In genomic region chr2:85602476-85603234, GRCh38 we compare ENCODE assay signal across 8 cellular contexts. TPM values are rescaled to one million over a fixed set of nuclear protein-coding genes. Genes with fewer than 3 reads are reported as not detected.
DNase-seq lines count a peak whose midpoint lies in the region; ATAC-seq and TF ChIP-seq lines count a peak whose summit lies in the region.

TMEM150A (minus strand) TSS chr2:85602698; CDS start chr2:85601948, 750 bp downstream.

- CTCF ChIA-PET in Caco-2 (lab: Charles Lee), result interaction anchor here (0.6 to 2.0 kb wide), 7 partner anchors 9 to 416 kb away, joined by 3 to 10 read pairs (median 4); partner anchors contain the start of genes C2orf68 and MAT2A

- H3K4me1 ChIP-seq in Caco-2 (peaks cover 12% of the 10 kb centered on the region; the same call in 1 of the 2 replicates), OCI-LY1 (ENCODE audit: insufficient read depth, low read length, severe bottlenecking) (peaks cover 11% of the 10 kb centered on the region)

- H3K36me3 Mint-ChIP-seq in Caco-2 (ENCODE audit: insufficient read depth, unreplicated experiment), result peaks cover 39% of the 10 kb centered on the region

- no peaks in the 10 kb centered on the region for H3K79me2 ChIP-seq in OCI-LY1 (ENCODE audit: insufficient read depth, low read length)

- H3K36me3 ChIP-seq in Caco-2 (ENCODE audit: control insufficient read depth, insufficient read depth, low read length), result peaks cover 6% of the 10 kb centered on the region
- H3K36me3 ChIP-seq in OCI-LY1 (ENCODE audit: insufficient read depth, low read length), result peaks cover 13% of the 10 kb centered on the region

- TF ChIP-seq CTCF in Caco-2 (IDR thresholded peaks at IDR 0.05; ENCODE audit: insufficient read depth in 1 of 2, low read depth in 1 of 2, low read length in 1 of 2, severe bottlenecking in 1 of 2, unreplicated experiment in 1 of 2), result peak; percentile 47 to 55
- TF ChIP-seq CTCF in HL-60 (IDR thresholded peaks at IDR 0.05; ENCODE audit: insufficient read depth, low read length), result no peak
- no peak; the same call in 1 of the 2 replicates for TF ChIP-seq CTCF in OCI-LY1 (IDR thresholded peaks at IDR 0.05; ENCODE audit: low read length)

- POLR2A ChIA-PET in Caco-2 (lab: Charles Lee), result interaction anchor here (0.6 to 1.6 kb wide), 10 partner anchors 8 to 71 kb away, joined by 3 to 19 read pairs (median 4); partner anchors contain the start of genes C2orf68, MAT2A and RNF181

- no peaks in the 10 kb centered on the region for H3K9me3 Mint-ChIP-seq in Caco-2 (ENCODE audit: unreplicated experiment)

- H3K27me3 ChIP-seq in Caco-2 (replicated peaks; ENCODE audit: control insufficient read depth, insufficient read depth, low read length) (no peaks in the 10 kb centered on the region), HL-60 (ENCODE audit: insufficient read depth, poor library complexity, severe bottlenecking) (no peaks in the 10 kb centered on the region), OCI-LY1 (ENCODE audit: insufficient read depth, low read length) (no peaks in the 10 kb centered on the region)

- H3K4me2 ChIP-seq in OCI-LY1 (ENCODE audit: low read length), result peak within 1 kb of the TSS; percentile 99

- H2AFZ ChIP-seq in OCI-LY1 (ENCODE audit: low read length), result 0 out of 2 replicates have a peak within 1 kb of the TSS, but pooled peaks have one; percentile 10

- H3K9me3 ChIP-seq in Caco-2, result no peaks in the 10 kb centered on the region
- H3K9me3 ChIP-seq in OCI-LY1 (ENCODE audit: low read length), result no peaks in the 10 kb centered on the region

- H3K9ac ChIP-seq in OCI-LY1 (ENCODE audit: low read length), result peak within 1 kb of the TSS; percentile 70

- no peaks in the 10 kb centered on the region for H4K20me1 ChIP-seq in OCI-LY1 (ENCODE audit: insufficient read depth, low read length)

- TSS peak; percentile 27 for BruUV-seq in Caco-2 (replicated peaks; lab: Mats Ljungman, UMichigan)

- intact Hi-C loops in Caco-2 (cut with micrococcal nuclease; ENCODE audit: unreplicated experiment), result loop anchor here (1.0 kb wide), 4 partner anchors 10 to 181 kb away; partner anchors contain the start of genes C2orf68 and GGCX

- no peaks in the 10 kb centered on the region for H3K9me2 ChIP-seq in OCI-LY1 (ENCODE audit: low read depth, low read length)

- H3K4me3 Mint-ChIP-seq in Caco-2 (ENCODE audit: unreplicated experiment), result peak within 1 kb of the TSS; percentile 87

- H3K4me3 ChIP-seq in Caco-2 (ENCODE audit: low read depth, low read length), result peak within 1 kb of the TSS; percentile 83
- H3K4me3 ChIP-seq in HL-60 (replicated peaks; ENCODE audit: insufficient read depth, low read length), result peak within 1 kb of the TSS; percentile 66
- peak within 1 kb of the TSS; percentile 89 for H3K4me3 ChIP-seq in OCI-LY1 (ENCODE audit: low read depth, low read length, poor library complexity, severe bottlenecking)

- peaks cover 13% of the 10 kb centered on the region for H3K4me1 Mint-ChIP-seq in Caco-2 (ENCODE audit: low read depth, unreplicated experiment)

- H3F3A ChIP-seq in OCI-LY1 (ENCODE audit: insufficient read depth, low read length), result no peaks in the 10 kb centered on the region

- peak within 1 kb of the TSS; percentile 81 for H3K27ac Mint-ChIP-seq in Caco-2 (ENCODE audit: unreplicated experiment)

- DNase-seq in Caco-2 (peak; percentile 92 to 96), HL-60 (ENCODE audit: low read depth in 1 of 2, low spot score in 1 of 2) (peak; percentile 74 to 87), activated T-cell treated with anti-CD3 and anti-CD28 coated beads for 1 hour (ENCODE audit: low read depth) (peak; percentile 77), epidermal melanocyte (ENCODE audit: insufficient read length, low spot score) (peak; percentile 90), middle frontal gyrus (ENCODE audit: extremely low spot score, low spot score) (peak; percentile 89)
- peak; percentile 85 to 86 for DNase-seq in stimulated activated CD8-positive, alpha-beta memory T cell treated with anti-CD3 and anti-CD28 coated beads, Interleukin-2, amount 100 ng/mL, for 48 hours (ENCODE audit: low read depth in 2 of 2)

- peak within 1 kb of the TSS; percentile 49 for H3K27ac ChIP-seq in HL-60 (replicated peaks)
- H3K27ac ChIP-seq in OCI-LY1 (ENCODE audit: low read depth, low read length, poor library complexity, severe bottlenecking), result no peak within 1 kb of the TSS

- peak; percentile 89 for ATAC-seq in GM19467 (IDR thresholded peaks at IDR 0.05; ENCODE audit: unreplicated experiment)

- no peaks in the 10 kb centered on the region for H3K27me3 Mint-ChIP-seq in Caco-2 (ENCODE audit: insufficient read depth, unreplicated experiment)

RNA-seq across cellular contexts. Expression of gene TMEM150A, which starts in this region (rescaled TPM):
- 24.0 and 25.3 TPM in 2 replicates for total RNA-seq in Caco-2 (2022)

Comparison
In these comparisons a context has a peak if more than half of its experiments do, and no peak if none do; other contexts are left out.
1. CTCF ChIP-seq: peak in Caco-2 (2 of 2); none in HL-60 (single experiment) and OCI-LY1 (single experiment).
2. Peak in every context shown above with its lines, with median percentiles within 50 percentile points of each other: DNase-seq and H3K4me3 ChIP-seq.